In genomic region chr3:61688307-61688695, GRCh38 we compare ENCODE assay signal across 22 cellular contexts.
DNase-seq lines count a peak whose midpoint lies in the region; ATAC-seq and TF ChIP-seq lines count a peak whose summit lies in the region.
"Had no signal": no experiment of that assay in that cellular context is flagged by ENCODE, and none has a peak within 500 bp of the region (broad histone marks: within the 10 kb centered on the region; RNA-seq: fewer than 3 reads in every experiment).

No MANE protein-coding gene starts in this region.

- no peak overlapping the region for H2AFZ ChIP-seq in GM23338

- H3K4me3 Mint-ChIP-seq in GM23338, result peak overlapping the region; percentile 49; the same call in 2 of the 3 replicates
- H3K4me3 Mint-ChIP-seq in neural crest cell, result peak overlapping the region; percentile 18
- H3K4me3 Mint-ChIP-seq in activated CD4-positive, alpha-beta T cell treated with anti-CD3 and anti-CD28 coated beads for 36 hours, result no peak overlapping the region
- H3K4me3 Mint-ChIP-seq: CD8-positive, alpha-beta T cell had no signal

- CTCF ChIA-PET in activated CD4-positive, alpha-beta T cell treated with anti-CD3 and anti-CD28 coated beads for 36 hours (lab: Charles Lee), result no interaction called here

- H3K27me3 Mint-ChIP-seq in GM23338 (ENCODE audit: insufficient read depth, low read depth, poor library complexity) (peaks cover 21% of the 10 kb centered on the region), neural crest cell (ENCODE audit: low read depth) (no peaks in the 10 kb centered on the region)
- peaks cover 4% of the 10 kb centered on the region for H3K27me3 Mint-ChIP-seq in activated CD4-positive, alpha-beta T cell treated with anti-CD3 and anti-CD28 coated beads for 36 hours
- H3K27me3 Mint-ChIP-seq: type B pancreatic cell had no signal

- ATAC-seq in GM23338, result peak; percentile 92
- no peak for ATAC-seq in right cardiac atrium
- ATAC-seq in HG03460 (IDR thresholded peaks at IDR 0.05; ENCODE audit: unreplicated experiment), result no peak
- ATAC-seq in activated CD4-positive, alpha-beta T cell treated with anti-CD3 and anti-CD28 coated beads for 36 hours, result no peak
- ATAC-seq: activated CD4-positive, CD25-positive, alpha-beta regulatory T cell treated with anti-CD3 and anti-CD28 coated beads, Interleukin-2, amount 50 U/mL, for 24 hours; CD8-positive, alpha-beta T cell had no signal

- no peaks in the 10 kb centered on the region for H4K20me1 ChIP-seq in GM23338 (replicated peaks; ENCODE audit: insufficient read depth)

- intact Hi-C loops in right cardiac atrium (cut with DNase I), result no loop called here
- intact Hi-C loops in activated CD4-positive, alpha-beta T cell treated with anti-CD3 and anti-CD28 coated beads for 36 hours (cut with DNase I, micrococcal nuclease), result no loop called here

- DNase-seq in GM23338 (ENCODE audit: low spot score), result peak; percentile 97
- peak; percentile 84 for DNase-seq in WERI-Rb-1
- DNase-seq in right cardiac atrium, result no peak
- peak; percentile 12 for DNase-seq in neural crest cell (ENCODE audit: low read depth, low spot score)
- no peak for DNase-seq in T-helper 1 cell
- no peak for DNase-seq in GM13977 (ENCODE audit: low spot score)
- no peak for DNase-seq in activated CD4-positive, alpha-beta T cell treated with anti-CD3 and anti-CD28 coated beads for 36 hours
- DNase-seq: activated gamma-delta T cell; CD8-positive, alpha-beta T cell; central memory CD4-positive, alpha-beta T cell; DMS79 treated with DMSO at 0.1 percent for 48 hours; effector CD4-positive, alpha-beta T cell; KG1; NCI-H2081 treated with DMSO at 0.1 percent for 48 hours; NCI-H526 treated with DMSO at 0.1 percent for 48 hours; stimulated activated naive CD4-positive, alpha-beta T cell had no signal

- 72% methylated on average over 11 of the region's 11 CpGs for WGBS in right cardiac atrium

- peaks cover 93% of the 10 kb centered on the region for H3K4me1 ChIP-seq in GM23338 (ENCODE audit: insufficient read depth)
- peaks cover 16% of the 10 kb centered on the region for H3K4me1 ChIP-seq in right cardiac atrium (ENCODE audit: control insufficient read depth, insufficient read depth, low read length)
- H3K4me1 ChIP-seq: SJSA1 had no signal

- in situ Hi-C loops in GM13977 (cut with MboI; ENCODE audit: low pct_unique_long_range_greater_than_20kb, low sequenced_read_pairs, unreplicated experiment), result no loop called here

- peaks cover 84% of the 10 kb centered on the region for H3K79me2 ChIP-seq in GM23338 (replicated peaks; ENCODE audit: insufficient read depth)

- peak overlapping the region; percentile 93 for H3K27ac ChIP-seq in GM23338 (ENCODE audit: low read depth)
- H3K27ac ChIP-seq in WERI-Rb-1, result peak overlapping the region; percentile 87
- peak overlapping the region; percentile 78 for H3K27ac ChIP-seq in right cardiac atrium (ENCODE audit: low read length)
- H3K27ac ChIP-seq: neutrophil, SJSA1 had no signal

- no peaks in the 10 kb centered on the region for H3K27me3 ChIP-seq in GM23338 (ENCODE audit: insufficient read depth)
- H3K27me3 ChIP-seq in WERI-Rb-1 (ENCODE audit: insufficient read depth, low read depth, severe bottlenecking), result no peaks in the 10 kb centered on the region
- H3K27me3 ChIP-seq in right cardiac atrium (ENCODE audit: control insufficient read depth, insufficient read depth), result no peaks in the 10 kb centered on the region
- H3K27me3 ChIP-seq: neutrophil, SJSA1 had no signal

- no peaks in the 10 kb centered on the region for H3K9me2 ChIP-seq in GM23338 (ENCODE audit: insufficient read depth)

- no peaks in the 10 kb centered on the region for H3K9me3 Mint-ChIP-seq in GM23338
- H3K9me3 Mint-ChIP-seq in neural crest cell, result no peaks in the 10 kb centered on the region
- no peaks in the 10 kb centered on the region for H3K9me3 Mint-ChIP-seq in activated CD4-positive, alpha-beta T cell treated with anti-CD3 and anti-CD28 coated beads for 36 hours (ENCODE audit: low read depth)
- H3K9me3 Mint-ChIP-seq: CD8-positive, alpha-beta T cell; type B pancreatic cell had no signal

- no peaks in the 10 kb centered on the region for H3K9me3 ChIP-seq in WERI-Rb-1 (ENCODE audit: severe bottlenecking)
- H3K9me3 ChIP-seq in right cardiac atrium (ENCODE audit: control insufficient read depth, low read length), result no peaks in the 10 kb centered on the region
- H3K9me3 ChIP-seq: HAP-1, neutrophil, SJSA1 had no signal

- H3K4me1 Mint-ChIP-seq in GM23338 (peaks cover 94% of the 10 kb centered on the region), neural crest cell (peaks cover 55% of the 10 kb centered on the region)
- no peaks in the 10 kb centered on the region for H3K4me1 Mint-ChIP-seq in activated CD4-positive, alpha-beta T cell treated with anti-CD3 and anti-CD28 coated beads for 36 hours

- peak overlapping the region; percentile 89; the same call in 1 of the 2 replicates for H3K27ac Mint-ChIP-seq in GM23338
- peak overlapping the region; percentile 7 for H3K27ac Mint-ChIP-seq in neural crest cell (ENCODE audit: unreplicated experiment)
- no peak overlapping the region for H3K27ac Mint-ChIP-seq in activated CD4-positive, alpha-beta T cell treated with anti-CD3 and anti-CD28 coated beads for 36 hours
- H3K27ac Mint-ChIP-seq: CD8-positive, alpha-beta T cell; type B pancreatic cell had no signal

- H3K4me3 ChIP-seq in GM23338 (peak overlapping the region; percentile 22), WERI-Rb-1 (ENCODE audit: low read depth, low read length) (peak overlapping the region; percentile 39), right cardiac atrium (ENCODE audit: low read length) (no peak overlapping the region)
- H3K4me3 ChIP-seq: HAP-1, SJSA1 had no signal

- POLR2A ChIA-PET in activated CD4-positive, alpha-beta T cell treated with anti-CD3 and anti-CD28 coated beads for 36 hours (lab: Charles Lee), result no interaction called here

- H3F3A ChIP-seq in GM23338 (replicated peaks; ENCODE audit: low read depth), result peaks cover 7% of the 10 kb centered on the region

- H3K36me3 ChIP-seq in GM23338 (ENCODE audit: insufficient read depth) (no peaks in the 10 kb centered on the region), WERI-Rb-1 (peaks cover 7% of the 10 kb centered on the region)
- H3K36me3 ChIP-seq: HAP-1, neutrophil, SJSA1 had no signal

- no peak for TF ChIP-seq CTCF in GM23338 (conservative IDR thresholded peaks at IDR 0.05; ENCODE audit: low read depth in 2 of 2)
- TF ChIP-seq CTCF in WERI-Rb-1 (IDR thresholded peaks at IDR 0.05; ENCODE audit: low read depth, low read length), result no peak
- no peak for TF ChIP-seq CTCF in neural crest cell (conservative IDR thresholded peaks at IDR 0.05)
- TF ChIP-seq CTCF in GM13977 (IDR thresholded peaks at IDR 0.05; ENCODE audit: extremely low read depth, insufficient read depth, missing control alignments), result no peak

- H3K4me2 ChIP-seq in GM23338, result peak overlapping the region; percentile 55

- H3K36me3 Mint-ChIP-seq in GM23338 (ENCODE audit: low read depth), result peaks cover 18% of the 10 kb centered on the region
- H3K36me3 Mint-ChIP-seq in neural crest cell (ENCODE audit: low read depth), result peaks cover 2% of the 10 kb centered on the region
- H3K36me3 Mint-ChIP-seq in activated CD4-positive, alpha-beta T cell treated with anti-CD3 and anti-CD28 coated beads for 36 hours (ENCODE audit: low read depth), result no peaks in the 10 kb centered on the region
- H3K36me3 Mint-ChIP-seq: CD8-positive, alpha-beta T cell had no signal

TF ChIP-seq in GM23338, 12 proteins besides CTCF, POLR2A, EP300 and RAD21 (continues in another document):
- TF ChIP-seq ETS1 (IDR thresholded peaks at IDR 0.05) (peak; percentile 29; the same call in 1 of the 2 replicates), STAT1 (IDR thresholded peaks at IDR 0.05; ENCODE audit: unreplicated experiment) (no peak), NANOG (IDR thresholded peaks at IDR 0.05; ENCODE audit: borderline replicate concordance) (peak; percentile 85), POLR2AphosphoS5 (IDR thresholded peaks at IDR 0.05; ENCODE audit: low read depth) (peak; percentile 17; the same call in 1 of the 2 replicates), ZNF114 (CRISPR knock-in tag; IDR thresholded peaks at IDR 0.05) (0 out of 2 replicates have a peak, but pooled peaks have one; percentile 5), ZNF331 (CRISPR knock-in tag; IDR thresholded peaks at IDR 0.05; ENCODE audit: low read depth) (no peak), EZH2 (IDR thresholded peaks at IDR 0.05; ENCODE audit: low read depth, unreplicated experiment) (no peak), REST (IDR thresholded peaks at IDR 0.05; ENCODE audit: unreplicated experiment) (no peak), EZH2phosphoT487 (IDR thresholded peaks at IDR 0.05; ENCODE audit: unreplicated experiment) (no peak)

Comparison
In these comparisons a context has a peak if more than half of its experiments do, and no peak if none do; other contexts are left out.
1. DNase-seq: peak in GM23338 (single experiment), WERI-Rb-1 (single experiment) and neural crest cell (single experiment); none in right cardiac atrium (0 of 3), T-helper 1 cell (0 of 5), GM13977 (single experiment) and activated CD4-positive, alpha-beta T cell treated with anti-CD3 and anti-CD28 coated beads for 36 hours (single experiment).
2. Peak in every context shown above with its lines, with median percentiles within 50 percentile points of each other: H3K27ac ChIP-seq.